38 cellular contexts compared by ENCODE assay signal in genomic region chr19:15863272-15863671, GRCh38. TPM values are rescaled to one million over a fixed set of nuclear protein-coding genes. Genes with fewer than 3 reads are reported as not detected.
DNase-seq lines count a peak whose midpoint lies in the region; ATAC-seq, FAIRE-seq and TF ChIP-seq lines count a peak whose summit lies in the region.
"Had no signal": no experiment of that assay in that cellular context is flagged by ENCODE, and none has a peak within 500 bp of the region (broad histone marks: within the 10 kb centered on the region; RNA-seq: fewer than 3 reads in every experiment).

No MANE protein-coding gene starts in this region.

- no peak overlapping the region for H3K4me3 ChIP-seq in NT2/D1 (ENCODE audit: insufficient read length, low read depth)
- H3K4me3 ChIP-seq in epithelial cell of esophagus (ENCODE audit: low read length) = no peak overlapping the region
- H3K4me3 ChIP-seq: adrenal gland, body of pancreas, dorsolateral prefrontal cortex, gastrocnemius medialis, lung, stomach, thyroid gland had no signal

- no peak for ATAC-seq in HG03457 (IDR thresholded peaks at IDR 0.05; ENCODE audit: unreplicated experiment)
- ATAC-seq: activated CD4-positive, alpha-beta T cell treated with anti-CD3 and anti-CD28 coated beads for 36 hours; activated CD8-positive, alpha-beta T cell treated with anti-CD3 and anti-CD28 coated beads for 36 hours; body of pancreas; gastrocnemius medialis; left cardiac atrium; naive thymus-derived CD8-positive, alpha-beta T cell; PC-3; sciatic nerve had no signal

- peaks cover 6% of the 10 kb centered on the region for H3K4me1 ChIP-seq in NT2/D1 (ENCODE audit: insufficient read depth, insufficient read length)
- H3K4me1 ChIP-seq: adrenal gland, body of pancreas, gastrocnemius medialis, stomach, thyroid gland had no signal

- DNase-seq in NT2/D1 (ENCODE audit: low read depth, low spot score) (no peak), epithelial cell of esophagus (ENCODE audit: low read depth) (peak; percentile 60), renal cortical epithelial cell (ENCODE audit: low read depth) (peak; percentile 49), cerebellum (ENCODE audit: low spot score) (no peak), caudate nucleus (lab: John Stamatoyannopoulos, UW) (no peak)
- DNase-seq: activated CD4-positive, alpha-beta T cell treated with anti-CD3 and anti-CD28 coated beads for 36 hours; activated CD8-positive, alpha-beta memory T cell treated with anti-CD3 and anti-CD28 coated beads, Interleukin-2, amount 50 U/mL, for 48 hours; activated CD8-positive, alpha-beta T cell treated with anti-CD3 and anti-CD28 coated beads for 36 hours; activated naive CD4-positive, alpha-beta T cell treated with anti-CD3 and anti-CD28 coated beads for 36 hours; body of pancreas; cerebellar nuclear complex; DMS79 treated with DMSO at 0.1 percent for 48 hours; dorsolateral prefrontal cortex; gastrocnemius medialis; left cardiac atrium; naive thymus-derived CD8-positive, alpha-beta T cell; NCI-H1092; NCI-H187; NCI-H526; NK-92 treated with Interleukin-12 subunit alpha and Interleukin-12 subunit beta, amount 100 ng/mL, for 24 hours; PC-3; SHP77 treated with DMSO at 0.1 percent for 48 hours; stimulated activated CD4-positive, alpha-beta T cell treated with anti-CD3 and anti-CD28 coated beads, Interleukin-12 subunit alpha, Interleukin-12 subunit beta, amount 100 ng/mL, for 4 hours; stimulated activated CD4-positive, alpha-beta T cell treated with anti-CD3 and anti-CD28 coated beads, Interleukin-4, amount 100 ng/mL, for 1 hour; stomach; thyroid gland had no signal

- no peaks in the 10 kb centered on the region for H3K27me3 ChIP-seq in NT2/D1 (ENCODE audit: insufficient read depth, insufficient read length)
- H3K27me3 ChIP-seq: gastrocnemius medialis, thyroid gland had no signal

- H3K9me3 ChIP-seq in NT2/D1 (ENCODE audit: insufficient read depth, low read length) = no peaks in the 10 kb centered on the region
- H3K9me3 ChIP-seq: adrenal gland, body of pancreas, gastrocnemius medialis, stomach, thyroid gland had no signal

- FAIRE-seq in G401.6 (lab: Jason Lieb, UNC) = peak; percentile 58
- FAIRE-seq: endometrium, H1 had no signal

- no peaks in the 10 kb centered on the region for H3K36me3 ChIP-seq in NT2/D1 (ENCODE audit: insufficient read depth, insufficient read length, low read length)
- H3K36me3 ChIP-seq: adrenal gland, gastrocnemius medialis, stomach, thyroid gland had no signal

- no peak overlapping the region for H3K27ac ChIP-seq in caudate nucleus (ENCODE audit: low read depth, low read length)
- H3K27ac ChIP-seq: adrenal gland, body of pancreas, dorsolateral prefrontal cortex, gastrocnemius medialis, stomach, thyroid gland, VCaP had no signal

- peak overlapping the region; percentile 18 for H3K9ac ChIP-seq in NT2/D1 (ENCODE audit: insufficient read length, low read depth)

- no peak for TF ChIP-seq CTCF in epithelial cell of esophagus (IDR thresholded peaks at IDR 0.05; ENCODE audit: insufficient read depth, low read depth, low read length, missing control alignments)

RNA-seq across cellular contexts. Expression of gene CYP4F2, which starts 34.6 kb away (rescaled TPM):
- total RNA-seq in renal cortical epithelial cell (0.05 and 1.9 TPM in 2 replicates), cerebellum (not detected)
- total RNA-seq: activated CD4-positive, alpha-beta T cell treated with anti-CD3 and anti-CD28 coated beads for 36 hours; activated T-helper 1 cell treated with anti-CD3 and anti-CD28 coated beads, Interleukin-12 subunit alpha, Interleukin-12 subunit beta, Interleukin-2, Interleukin-4 antibody, amounts not matched to agents 30 ng/mL and 10 ng/mL and 1 ng/mL, durations not matched to agents 14 hours and 24 hours and 36 hours; adrenal gland; body of pancreas; H1; left cardiac atrium; LHCN-M2; mononuclear cell; naive thymus-derived CD8-positive, alpha-beta T cell; PC-3; progenitor cell of endocrine pancreas; sciatic nerve; thyroid gland had no signal

RNA-seq across cellular contexts. Expression of gene OR10H1, which starts 47.8 kb away (rescaled TPM):
- total RNA-seq in renal cortical epithelial cell (0.45 and 1.7 TPM in 2 replicates), cerebellum (not detected)
- total RNA-seq: activated CD4-positive, alpha-beta T cell treated with anti-CD3 and anti-CD28 coated beads for 36 hours; activated CD8-positive, alpha-beta T cell treated with anti-CD3 and anti-CD28 coated beads for 36 hours; activated naive CD4-positive, alpha-beta T cell treated with anti-CD3 and anti-CD28 coated beads for 36 hours; activated T-helper 1 cell treated with anti-CD3 and anti-CD28 coated beads, Interleukin-12 subunit alpha, Interleukin-12 subunit beta, Interleukin-2, Interleukin-4 antibody, amounts not matched to agents 30 ng/mL and 10 ng/mL and 1 ng/mL, durations not matched to agents 14 hours and 24 hours and 36 hours; adrenal gland; body of pancreas; gastrocnemius medialis; H1; left cardiac atrium; LHCN-M2; lung; mononuclear cell; naive thymus-derived CD8-positive, alpha-beta T cell; PC-3; progenitor cell of endocrine pancreas; sciatic nerve; stomach; thyroid gland had no signal

Comparison
In these comparisons a context has a peak if more than half of its experiments do, and no peak if none do; other contexts are left out.
1. DNase-seq: peak in epithelial cell of esophagus (single experiment) and renal cortical epithelial cell (single experiment); none in NT2/D1 (single experiment), cerebellum (single experiment) and caudate nucleus (0 of 61).